Comparison of ENCODE assay signal across 11 cellular contexts in the genomic region with DNA sequence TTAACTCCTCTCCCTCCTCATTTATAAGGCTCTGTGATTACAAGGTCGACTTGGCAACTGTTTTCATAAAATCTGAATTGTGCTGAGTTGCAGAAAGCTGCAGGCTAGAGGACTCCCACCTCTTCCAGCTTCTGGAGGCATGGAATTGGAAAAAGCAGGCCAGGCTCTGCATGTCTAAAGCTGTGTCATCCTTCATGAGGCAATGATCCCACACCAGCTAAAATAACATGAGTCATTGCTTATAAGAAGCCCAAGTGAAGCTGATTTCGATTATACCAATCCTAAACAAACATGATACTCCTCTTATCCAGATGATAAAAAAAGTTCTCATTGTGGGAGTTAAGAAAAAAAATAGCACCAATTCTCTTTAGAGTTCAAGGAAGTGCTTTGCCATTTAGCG. TPM values are rescaled to one million over a fixed set of nuclear protein-coding genes. Genes with fewer than 3 reads are reported as not detected.
DNase-seq lines count a peak whose midpoint lies in the region; ATAC-seq, FAIRE-seq and TF ChIP-seq lines count a peak whose summit lies in the region.
"Had no signal": no experiment of that assay in that cellular context is flagged by ENCODE, and none has a peak within 500 bp of the region (broad histone marks: within the 10 kb centered on the region; RNA-seq: fewer than 3 reads in every experiment).

No MANE protein-coding gene starts in this region.

- TF ChIP-seq POLR2A in H54 (IDR thresholded peaks at IDR 0.05; ENCODE audit: low read depth, low read length), result no peak

- H4K20me1 ChIP-seq in smooth muscle cell (ENCODE audit: low read depth), result no peaks in the 10 kb centered on the region

- peak overlapping the region; percentile 94 for H3K27ac ChIP-seq in smooth muscle cell (ENCODE audit: low read depth)
- H3K27ac ChIP-seq: neutrophil, thoracic aorta had no signal

- peaks cover 43% of the 10 kb centered on the region for H3K79me2 ChIP-seq in smooth muscle cell (ENCODE audit: low read depth)

- 16% methylated on average over 3 of the region's 3 CpGs for WGBS in smooth muscle cell (ENCODE audit: low lambda C conversion rate)

- in situ Hi-C loops in astrocyte of the spinal cord (cut with HindIII; ENCODE audit: low sequenced_read_pairs), result no loop called here

- H3K4me2 ChIP-seq in smooth muscle cell, result peak overlapping the region; percentile 76

- H3K4me1 ChIP-seq in smooth muscle cell (ENCODE audit: low read depth), result peaks cover 58% of the 10 kb centered on the region

- H3K27me3 ChIP-seq in smooth muscle cell (ENCODE audit: low read depth), result no peaks in the 10 kb centered on the region
- H3K27me3 ChIP-seq: neutrophil had no signal

- H2AFZ ChIP-seq in smooth muscle cell (ENCODE audit: low read depth), result no peak overlapping the region

- H3K4me3 ChIP-seq in astrocyte of the spinal cord (ENCODE audit: low read depth, low read length), result no peak overlapping the region
- H3K4me3 ChIP-seq in smooth muscle cell, result peak overlapping the region; percentile 5
- H3K4me3 ChIP-seq: thoracic aorta had no signal

- no peak for TF ChIP-seq CTCF in astrocyte of the spinal cord (IDR thresholded peaks at IDR 0.05; ENCODE audit: low read depth, low read length)
- TF ChIP-seq CTCF in smooth muscle cell (IDR thresholded peaks at IDR 0.05; ENCODE audit: borderline replicate concordance, insufficient read depth, poor library complexity, severe bottlenecking), result no peak

- no peak for ATAC-seq in HG02763 (IDR thresholded peaks at IDR 0.05; ENCODE audit: unreplicated experiment)
- ATAC-seq in HG03175 (IDR thresholded peaks at IDR 0.05; ENCODE audit: unreplicated experiment), result no peak
- ATAC-seq in GM21528 (IDR thresholded peaks at IDR 0.05; ENCODE audit: low FRiP score, unreplicated experiment), result no peak

- peaks cover 15% of the 10 kb centered on the region for H3F3A ChIP-seq in smooth muscle cell (ENCODE audit: low read depth)

- peak overlapping the region; percentile 74 for H3K9ac ChIP-seq in smooth muscle cell (ENCODE audit: low read depth)

- DNase-seq in H54 (ENCODE audit: insufficient read length, low spot score), result peak; percentile 44
- peak; percentile 99 for DNase-seq in astrocyte of the spinal cord (ENCODE audit: low read depth, low spot score)
- peak; percentile 59 for DNase-seq in hepatic stellate cell (ENCODE audit: low spot score)
- no peak for DNase-seq in smooth muscle cell (lab: John Stamatoyannopoulos, UW; ENCODE audit: unreplicated experiment)
- DNase-seq in HPDE6-E6E7 (ENCODE audit: extremely low spot score), result no peak
- DNase-seq: T-helper 9 cell had no signal

- FAIRE-seq in H54 (lab: Jason Lieb, UNC), result peak; percentile 93

- no peaks in the 10 kb centered on the region for H3K36me3 ChIP-seq in smooth muscle cell (ENCODE audit: low read depth)
- H3K36me3 ChIP-seq: neutrophil, thoracic aorta had no signal

- no peaks in the 10 kb centered on the region for H3K9me3 ChIP-seq in smooth muscle cell (replicated peaks; ENCODE audit: low read depth)
- H3K9me3 ChIP-seq: neutrophil, thoracic aorta had no signal

RNA-seq across cellular contexts. Expression of gene ARHGAP28, which starts 11.8 kb away (rescaled TPM):
- 27.7 and 40.0 TPM in 2 replicates for total RNA-seq in smooth muscle cell
- polyA plus RNA-seq in smooth muscle cell, result 13.8 and 16.2 TPM in 2 replicates

Comparison
In these comparisons a context has a peak if more than half of its experiments do, and no peak if none do; other contexts are left out.
1. DNase-seq: peak in H54 (single experiment), astrocyte of the spinal cord (single experiment) and hepatic stellate cell (single experiment); none in smooth muscle cell (single experiment) and HPDE6-E6E7 (single experiment).